Comparison of ENCODE assay signal across 1 cellular context in the genomic region with DNA sequence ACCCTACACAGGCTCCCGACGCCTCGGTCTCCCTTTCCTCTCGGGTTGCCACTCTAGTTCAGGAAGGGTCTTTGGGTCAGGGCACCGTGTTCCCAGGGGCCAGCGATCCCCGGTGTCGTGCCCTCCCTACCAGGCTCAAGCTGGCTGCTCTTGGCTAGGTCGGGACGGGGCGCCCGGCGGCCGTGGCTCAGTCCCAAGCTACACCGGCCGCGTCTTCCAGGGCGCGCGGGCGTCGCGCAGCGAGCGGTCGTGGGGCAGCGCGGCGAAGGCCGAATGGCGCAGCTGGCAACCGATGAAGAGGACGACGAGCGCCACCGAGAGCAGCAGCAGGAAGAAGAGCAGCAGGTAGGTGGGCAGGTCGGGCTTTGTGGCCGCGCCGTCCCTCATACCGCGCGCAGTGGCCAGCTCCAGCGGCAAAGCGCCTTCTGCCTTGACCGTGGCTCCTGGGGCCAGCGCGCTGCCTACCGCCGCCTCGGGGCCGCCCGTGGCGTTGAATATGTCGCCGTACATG.
TF ChIP-seq lines count a peak whose summit lies in the region.

No MANE protein-coding gene starts in this region.

TF ChIP-seq in HepG2, 621 proteins besides CTCF, POLR2A, EP300 and RAD21:
- TF ChIP-seq ZBTB46 (CRISPR knock-in tag; IDR thresholded peaks at IDR 0.05; ENCODE audit: borderline replicate concordance) (no peak), HOXA3 (CRISPR knock-in tag; IDR thresholded peaks at IDR 0.05) (peak; percentile 28), AGO2 (optimal IDR thresholded peaks at IDR 0.05; ENCODE audit: low read depth, low read length) (peak; percentile 65), ZNF841 (CRISPR knock-in tag; IDR thresholded peaks at IDR 0.05; ENCODE audit: borderline replicate concordance) (no peak), DRAP1 (CRISPR knock-in tag; IDR thresholded peaks at IDR 0.05) (no peak), ZNF329 (CRISPR knock-in tag; IDR thresholded peaks at IDR 0.05; ENCODE audit: low read depth) (0 out of 2 replicates have a peak, but pooled peaks have one; percentile 6), CENPT (CRISPR knock-in tag; IDR thresholded peaks at IDR 0.05; ENCODE audit: low read depth) (0 out of 2 replicates have a peak, but pooled peaks have one; percentile 23), ZNF703 (CRISPR knock-in tag; IDR thresholded peaks at IDR 0.05; ENCODE audit: borderline replicate concordance) (no peak)
- TF ChIP-seq, protein P1, sequence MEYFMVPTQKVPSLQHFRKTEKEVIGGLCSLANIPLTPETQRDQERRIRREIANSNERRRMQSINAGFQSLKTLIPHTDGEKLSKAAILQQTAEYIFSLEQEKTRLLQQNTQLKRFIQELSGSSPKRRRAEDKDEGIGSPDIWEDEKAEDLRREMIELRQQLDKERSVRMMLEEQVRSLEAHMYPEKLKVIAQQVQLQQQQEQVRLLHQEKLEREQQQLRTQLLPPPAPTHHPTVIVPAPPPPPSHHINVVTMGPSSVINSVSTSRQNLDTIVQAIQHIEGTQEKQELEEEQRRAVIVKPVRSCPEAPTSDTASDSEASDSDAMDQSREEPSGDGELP (IDR thresholded peaks at IDR 0.05; ENCODE audit: borderline replicate concordance, low read depth): no peak
- TF ChIP-seq, protein P2, sequence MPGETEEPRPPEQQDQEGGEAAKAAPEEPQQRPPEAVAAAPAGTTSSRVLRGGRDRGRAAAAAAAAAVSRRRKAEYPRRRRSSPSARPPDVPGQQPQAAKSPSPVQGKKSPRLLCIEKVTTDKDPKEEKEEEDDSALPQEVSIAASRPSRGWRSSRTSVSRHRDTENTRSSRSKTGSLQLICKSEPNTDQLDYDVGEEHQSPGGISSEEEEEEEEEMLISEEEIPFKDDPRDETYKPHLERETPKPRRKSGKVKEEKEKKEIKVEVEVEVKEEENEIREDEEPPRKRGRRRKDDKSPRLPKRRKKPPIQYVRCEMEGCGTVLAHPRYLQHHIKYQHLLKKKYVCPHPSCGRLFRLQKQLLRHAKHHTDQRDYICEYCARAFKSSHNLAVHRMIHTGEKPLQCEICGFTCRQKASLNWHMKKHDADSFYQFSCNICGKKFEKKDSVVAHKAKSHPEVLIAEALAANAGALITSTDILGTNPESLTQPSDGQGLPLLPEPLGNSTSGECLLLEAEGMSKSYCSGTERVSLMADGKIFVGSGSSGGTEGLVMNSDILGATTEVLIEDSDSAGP (CRISPR knock-in tag; IDR thresholded peaks at IDR 0.05; ENCODE audit: borderline replicate concordance): 0 out of 2 replicates have a peak, but pooled peaks have one; percentile 53
